8 cellular contexts compared by ENCODE assay signal in the genomic region with DNA sequence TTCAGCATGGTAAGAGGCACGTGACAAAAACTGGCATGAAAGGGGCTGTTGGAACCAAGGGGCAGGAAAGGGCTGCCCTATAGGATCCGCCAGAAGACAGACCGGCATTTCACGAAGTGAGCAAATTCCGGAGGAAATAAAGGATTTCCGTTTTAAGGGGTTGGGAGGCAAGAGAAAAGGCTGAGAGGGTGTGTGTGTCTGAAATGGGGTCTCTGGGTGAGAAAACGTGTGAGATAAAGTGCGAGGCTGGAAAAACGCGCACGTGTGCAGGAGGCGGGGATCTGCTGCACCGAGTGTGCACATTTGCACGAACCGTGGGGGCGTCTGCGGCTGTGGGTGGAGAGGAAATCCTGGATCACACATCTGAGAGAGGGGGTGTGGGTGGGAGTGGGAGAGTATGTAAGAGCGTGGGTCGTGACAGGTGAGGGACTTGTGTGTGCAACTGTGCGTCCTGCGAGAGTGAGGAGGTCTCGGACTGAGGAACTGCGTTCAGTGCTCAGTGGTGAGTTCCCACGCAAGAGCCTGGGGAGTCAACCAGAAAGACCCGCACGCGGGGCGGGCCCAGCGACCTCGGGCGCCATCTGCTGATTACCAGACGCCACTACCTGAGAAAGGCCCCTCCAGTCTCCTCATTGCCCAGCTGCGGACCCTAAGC.
DNase-seq lines count a peak whose midpoint lies in the region; ATAC-seq, FAIRE-seq and TF ChIP-seq lines count a peak whose summit lies in the region.

No MANE protein-coding gene starts in this region.

- DNase-seq in D721Med (ENCODE audit: insufficient read length, low spot score) (peak; percentile 80), NCI-H345 treated with DMSO at 0.1 percent for 48 hours (lab: John Stamatoyannopoulos, UW; ENCODE audit: unreplicated experiment) (peak; percentile 35), choroid plexus epithelial cell (ENCODE audit: low read depth) (peak; percentile 58), left kidney (ENCODE audit: low read depth, low spot score) (peak; percentile 88)
- peak; percentile 75 to 81 for DNase-seq in activated CD4-positive, alpha-beta T cell treated with anti-CD3 and anti-CD28 coated beads for 4 hours
- DNase-seq in stimulated activated CD4-positive, alpha-beta T cell treated with anti-CD3 and anti-CD28 coated beads, Interleukin-1b, Interleukin-23, amount 100 ng/mL, for 24 hours (ENCODE audit: low read depth in 4 of 4, low spot score in 1 of 4), result peak; percentile 55 to 69 (median 66)

- FAIRE-seq in D721Med (lab: Jason Lieb, UNC), result no peak

- peak overlapping the region; percentile 36 for H3K4me3 ChIP-seq in choroid plexus epithelial cell (ENCODE audit: low read depth, low read length)

- TF ChIP-seq CTCF in D721Med (IDR thresholded peaks at IDR 0.05; ENCODE audit: insufficient read depth, missing control alignments) (peak; percentile 58), choroid plexus epithelial cell (conservative IDR thresholded peaks at IDR 0.05; ENCODE audit: low read depth, low read length) (peak; percentile 84)

- ATAC-seq in HG02970 (IDR thresholded peaks at IDR 0.05; ENCODE audit: low FRiP score, unreplicated experiment) (peak; percentile 51), HG03196 (IDR thresholded peaks at IDR 0.05; ENCODE audit: unreplicated experiment) (no peak)

Comparison
In these comparisons a context has a peak if more than half of its experiments do, and no peak if none do; other contexts are left out.
1. DNase-seq: peak in every context shown above with its lines; median percentile 88 in left kidney; 80 in D721Med; 78 in activated CD4-positive, alpha-beta T cell treated with anti-CD3 and anti-CD28 coated beads for 4 hours; 66 in stimulated activated CD4-positive, alpha-beta T cell treated with anti-CD3 and anti-CD28 coated beads, Interleukin-1b, Interleukin-23, amount 100 ng/mL, for 24 hours; 58 in choroid plexus epithelial cell; 35 in NCI-H345 treated with DMSO at 0.1 percent for 48 hours.